10 cellular contexts compared by ENCODE assay signal in genomic region chr20:35001596-35002362, GRCh38. TPM values are rescaled to one million over a fixed set of nuclear protein-coding genes. Genes with fewer than 3 reads are reported as not detected.
DNase-seq lines count a peak whose midpoint lies in the region; ATAC-seq and TF ChIP-seq lines count a peak whose summit lies in the region.
"Had no signal": no experiment of that assay in that cellular context is flagged by ENCODE, and none has a peak within 500 bp of the region (broad histone marks: within the 10 kb centered on the region; RNA-seq: fewer than 3 reads in every experiment).

No MANE protein-coding gene starts in this region.

- CTCF ChIA-PET in IMR-90 (lab: Yijun Ruan, JAX), result interaction anchor here (0.5 to 1.2 kb wide), 2 partner anchors 128 kb away, joined by 3 to 4 read pairs; no protein-coding TSS in a partner anchor
- CTCF ChIA-PET in naive thymus-derived CD4-positive, alpha-beta T cell (lab: Charles Lee), result interaction anchor here (0.5 to 0.6 kb wide), 2 partner anchors 167 to 229 kb away, joined by 3 to 7 read pairs; no protein-coding TSS in a partner anchor

- H3K4me1 ChIP-seq in DOHH2 (ENCODE audit: control insufficient read depth, low read length), result no peaks in the 10 kb centered on the region
- no peaks in the 10 kb centered on the region for H3K4me1 ChIP-seq in IMR-90 (ENCODE audit: control insufficient read depth, insufficient read depth, low read length)
- H3K4me1 ChIP-seq in mucosa of descending colon (ENCODE audit: low read depth), result peaks cover 4% of the 10 kb centered on the region
- H3K4me1 ChIP-seq in naive thymus-derived CD4-positive, alpha-beta T cell (ENCODE audit: control insufficient read depth in 2 of 2, insufficient read depth in 2 of 2, low read length in 2 of 2), result no peaks in the 10 kb centered on the region

- H3F3A ChIP-seq in DOHH2 (ENCODE audit: control insufficient read depth, insufficient read depth), result no peaks in the 10 kb centered on the region

- peak; percentile 23; the same call in 1 of the 2 replicates for TF ChIP-seq RAD21 in IMR-90 (IDR thresholded peaks at IDR 0.05; ENCODE audit: low read length)

- in situ Hi-C loops in IMR-90 (cut with MboI; ENCODE audit: low sequenced_read_pairs), result no loop called here

- H3K4me2 ChIP-seq in DOHH2 (ENCODE audit: low read length), result no peak overlapping the region
- no peak overlapping the region for H3K4me2 ChIP-seq in IMR-90 (ENCODE audit: low read depth, low read length)

- H4K91ac ChIP-seq in IMR-90 (ENCODE audit: insufficient read depth, low read depth, low read length), result no peak overlapping the region

- dilution Hi-C loops in IMR-90 (cut with HindIII; ENCODE audit: low sequenced_read_pairs, unreplicated experiment), result no loop called here

- WGBS in IMR-90 (ENCODE audit: extremely low coverage in 2 of 2, insufficient read length in 1 of 2), 2 experiments, result 92% methylated on average over 6 of the region's 15 CpGs; no CpG with 5 or more reads in 1 of the 2 experiments

- H3K4me3 ChIP-seq in DOHH2 (ENCODE audit: low read length) (no peak overlapping the region), IMR-90 (ENCODE audit: insufficient read depth, low read depth, low read length) (no peak overlapping the region), mucosa of descending colon (no peak overlapping the region)
- no peak overlapping the region for H3K4me3 ChIP-seq in naive thymus-derived CD4-positive, alpha-beta T cell (ENCODE audit: low read length)

- H3K56ac ChIP-seq in IMR-90 (ENCODE audit: extremely low read depth, insufficient read depth, low read length), result no peak overlapping the region

- no peaks in the 10 kb centered on the region for H3K9me3 Mint-ChIP-seq in chondrocyte (ENCODE audit: low read depth)
- H3K9me3 Mint-ChIP-seq in naive thymus-derived CD4-positive, alpha-beta T cell, result peaks cover 0 to 7% (median 0%) of the 10 kb centered on the region in 11 donors
- H3K9me3 Mint-ChIP-seq: activated naive CD8-positive, alpha-beta T cell treated with anti-CD3 and anti-CD28 coated beads, Interleukin-2, amount 10 ng/mL, durations not matched to agents 7 days and 5 days had no signal

- H3K4ac ChIP-seq in IMR-90 (ENCODE audit: low read depth, low read length), result no peak overlapping the region

- no peaks in the 10 kb centered on the region for H3K27me3 Mint-ChIP-seq in chondrocyte (ENCODE audit: low read depth)
- no peaks in the 10 kb centered on the region for H3K27me3 Mint-ChIP-seq in naive thymus-derived CD4-positive, alpha-beta T cell
- H3K27me3 Mint-ChIP-seq: activated naive CD8-positive, alpha-beta T cell treated with anti-CD3 and anti-CD28 coated beads, Interleukin-2, amount 10 ng/mL, durations not matched to agents 7 days and 5 days had no signal

- intact Hi-C loops in IMR-90 (cut with micrococcal nuclease), result loop anchor here (5.0 kb wide), 1 partner anchor 129 kb away; the partner anchor contains the start of gene GGT7
- intact Hi-C loops in mucosa of descending colon (cut with DNase I, micrococcal nuclease), result no loop called here
- intact Hi-C loops in naive thymus-derived CD4-positive, alpha-beta T cell (cut with micrococcal nuclease), result loop anchor here in 1 of 2 donors (2.0 kb wide), 2 partner anchors 125 to 167 kb away; partner anchors contain the start of gene ACSS2
- intact Hi-C loops in sciatic nerve (cut with DNase I), result no loop called here

- TF ChIP-seq POLR2A in IMR-90 (IDR thresholded peaks at IDR 0.05; ENCODE audit: low read depth, low read length), result no peak

- peak overlapping the region; percentile 10 for H2AFZ ChIP-seq in IMR-90 (replicated peaks; ENCODE audit: low read length, poor library complexity)

- H3K9me3 ChIP-seq in DOHH2 (ENCODE audit: control insufficient read depth, insufficient read depth, low read length) (no peaks in the 10 kb centered on the region), IMR-90 (ENCODE audit: control insufficient read depth, insufficient read depth, low read length) (no peaks in the 10 kb centered on the region), mucosa of descending colon (no peaks in the 10 kb centered on the region)
- H3K9me3 ChIP-seq in naive thymus-derived CD4-positive, alpha-beta T cell (ENCODE audit: control insufficient read depth in 2 of 3, low read length in 3 of 3), result no peaks in the 10 kb centered on the region

- H3K79me1 ChIP-seq in IMR-90 (ENCODE audit: low read depth in 1 of 2, low read length in 2 of 2), result peaks cover 0 to 17% of the 10 kb centered on the region in 2 experiments; a peak in 2 of 4 replicates

- H3K27me3 ChIP-seq in DOHH2 (ENCODE audit: control insufficient read depth, low read length), result no peaks in the 10 kb centered on the region
- no peaks in the 10 kb centered on the region for H3K27me3 ChIP-seq in IMR-90 (ENCODE audit: control insufficient read depth, insufficient read depth, low read length)
- H3K27me3 ChIP-seq in naive thymus-derived CD4-positive, alpha-beta T cell (ENCODE audit: control insufficient read depth in 2 of 2, insufficient read depth in 2 of 2, low read length in 2 of 2), result no peaks in the 10 kb centered on the region

- no peak overlapping the region for H3K18ac ChIP-seq in IMR-90 (ENCODE audit: low read depth, low read length)

- no peak overlapping the region for H2BK20ac ChIP-seq in IMR-90 (ENCODE audit: low read depth, low read length)

- peaks cover 64% of the 10 kb centered on the region for H3K36me3 Mint-ChIP-seq in chondrocyte (ENCODE audit: low read depth)
- H3K36me3 Mint-ChIP-seq in naive thymus-derived CD4-positive, alpha-beta T cell, result peaks cover 4 to 50% (median 17%) of the 10 kb centered on the region in 5 donors

- DNase-seq in IMR-90 (no peak), chondrocyte (ENCODE audit: low spot score) (peak; percentile 92), mucosa of descending colon (peak; percentile 44 to 59 (median 48)), AML-193 (lab: John Stamatoyannopoulos, UW) (no peak), sciatic nerve (ENCODE audit: low spot score) (no peak)
- DNase-seq in naive thymus-derived CD4-positive, alpha-beta T cell, result no peak
- DNase-seq: activated naive CD8-positive, alpha-beta T cell treated with anti-CD3 and anti-CD28 coated beads, Interleukin-2, amount 10 ng/mL, durations not matched to agents 7 days and 5 days; mesendoderm had no signal

- H3K36me3 ChIP-seq in DOHH2 (ENCODE audit: control insufficient read depth, low read length), result peaks cover 61% of the 10 kb centered on the region
- peaks cover 90% of the 10 kb centered on the region for H3K36me3 ChIP-seq in IMR-90 (ENCODE audit: control insufficient read depth, insufficient read depth, low read length)
- H3K36me3 ChIP-seq in mucosa of descending colon (ENCODE audit: low read depth), result peaks cover 26% of the 10 kb centered on the region
- H3K36me3 ChIP-seq in naive thymus-derived CD4-positive, alpha-beta T cell (ENCODE audit: control insufficient read depth in 2 of 3, insufficient read depth in 3 of 3, low read length in 3 of 3), result peaks cover 12 to 95% (median 12%) of the 10 kb centered on the region in 3 experiments

- H3K23ac ChIP-seq in IMR-90 (ENCODE audit: low read depth, low read length), result no peak overlapping the region

- H4K5ac ChIP-seq in IMR-90 (ENCODE audit: low read depth, low read length), result no peak overlapping the region

- BruUV-seq in IMR-90 (replicated peaks; lab: Mats Ljungman, UMichigan), result no TSS peak

- no peaks in the 10 kb centered on the region for H3K9me1 ChIP-seq in IMR-90 (ENCODE audit: insufficient read depth, low read length)

- no peak overlapping the region for H2BK5ac ChIP-seq in IMR-90 (ENCODE audit: low read depth, low read length, poor library complexity, severe bottlenecking)

- POLR2A ChIA-PET in IMR-90 (lab: Charles Lee; ENCODE audit: unreplicated experiment), result no interaction called here
- POLR2A ChIA-PET in naive thymus-derived CD4-positive, alpha-beta T cell (lab: Charles Lee), result no interaction called here

- H2BK15ac ChIP-seq in IMR-90 (ENCODE audit: low read depth, low read length), result no peak overlapping the region

- TF ChIP-seq CTCF in DOHH2 (IDR thresholded peaks at IDR 0.05; ENCODE audit: low read depth, low read length, poor library complexity, severe bottlenecking) (peak; percentile 44), IMR-90 (conservative IDR thresholded peaks at IDR 0.05; ENCODE audit: low read depth, low read length) (peak; percentile 38), chondrocyte (IDR thresholded peaks at IDR 0.05) (peak; percentile 65), mucosa of descending colon (IDR thresholded peaks at IDR 0.05) (no peak)

- H4K20me1 ChIP-seq in DOHH2 (ENCODE audit: control insufficient read depth, insufficient read depth, low read depth, low read length) (no peaks in the 10 kb centered on the region), IMR-90 (ENCODE audit: insufficient read depth, low read length) (peaks cover 30% of the 10 kb centered on the region)

- no peak overlapping the region for H2AK5ac ChIP-seq in IMR-90 (ENCODE audit: low read depth, low read length)

- H3K9me2 ChIP-seq in DOHH2 (replicated peaks; ENCODE audit: control insufficient read depth, low read length), result no peaks in the 10 kb centered on the region

- H3K27ac Mint-ChIP-seq in chondrocyte (ENCODE audit: unreplicated experiment), result no peak overlapping the region
- peak overlapping the region in 1 of 9 donors; percentile 69 for H3K27ac Mint-ChIP-seq in naive thymus-derived CD4-positive, alpha-beta T cell
- H3K27ac Mint-ChIP-seq: activated naive CD8-positive, alpha-beta T cell treated with anti-CD3 and anti-CD28 coated beads, Interleukin-2, amount 10 ng/mL, durations not matched to agents 7 days and 5 days had no signal

- no peak overlapping the region for H3K27ac ChIP-seq in DOHH2 (ENCODE audit: low read depth, low read length)
- H3K27ac ChIP-seq in IMR-90 (ENCODE audit: insufficient read depth, low read length), result no peak overlapping the region
- no peak overlapping the region for H3K27ac ChIP-seq in naive thymus-derived CD4-positive, alpha-beta T cell (ENCODE audit: low read depth, low read length)

- no peaks in the 10 kb centered on the region for H3K79me2 ChIP-seq in DOHH2 (ENCODE audit: control insufficient read depth, low read length)

- H3K4me3 Mint-ChIP-seq in chondrocyte (ENCODE audit: unreplicated experiment), result no peak overlapping the region
- no peak overlapping the region for H3K4me3 Mint-ChIP-seq in naive thymus-derived CD4-positive, alpha-beta T cell
- H3K4me3 Mint-ChIP-seq: activated naive CD8-positive, alpha-beta T cell treated with anti-CD3 and anti-CD28 coated beads, Interleukin-2, amount 10 ng/mL, durations not matched to agents 7 days and 5 days had no signal

- H3K9ac ChIP-seq in IMR-90 (ENCODE audit: low read depth, low read length), result no peak overlapping the region

- no peak overlapping the region for H2BK120ac ChIP-seq in IMR-90 (ENCODE audit: low read depth, low read length)

- no peak overlapping the region for H4K8ac ChIP-seq in IMR-90 (ENCODE audit: low read depth in 2 of 2, low read length in 2 of 2)

- ATAC-seq in IMR-90 (ENCODE audit: low read depth) (peak; percentile 24; the same call in 1 of the 2 replicates), mucosa of descending colon (no peak), HG03135 (IDR thresholded peaks at IDR 0.05; ENCODE audit: unreplicated experiment) (no peak), sciatic nerve (no peak)
- ATAC-seq in naive thymus-derived CD4-positive, alpha-beta T cell, result no peak

- H3K14ac ChIP-seq in IMR-90 (replicated peaks; ENCODE audit: low read depth, low read length), result no peak overlapping the region

- no peaks in the 10 kb centered on the region for H3K4me1 Mint-ChIP-seq in chondrocyte (ENCODE audit: low read depth)
- H3K4me1 Mint-ChIP-seq in naive thymus-derived CD4-positive, alpha-beta T cell, result peaks cover 0 to 5% (median 0%) of the 10 kb centered on the region in 7 donors

- H2AK9ac ChIP-seq in IMR-90 (replicated peaks; ENCODE audit: low read depth, low read length, poor library complexity), result no peak overlapping the region

RNA-seq across cellular contexts. Expression of gene MYH7B, which starts 46.1 kb away (rescaled TPM):
- total RNA-seq in IMR-90 (2012; rRNA removed) (not detected in 2 replicates), chondrocyte (0.30 to 0.64 TPM in 2 of 3 replicates, not detected in the other), mucosa of descending colon (1 to 10 TPM in 1 of 3 donors, under 1 TPM in 2; 0.76 to 1.9 (median 0.99) TPM), sciatic nerve (5.6 TPM)
- 0.09 and 0.10 TPM in 2 replicates for polyA plus RNA-seq in IMR-90 (2012; rRNA removed)
- 0.02 and 0.18 TPM in 2 replicates for polyA plus RNA-seq in IMR-90 (2012; cell fraction: cytosol; rRNA removed)
- polyA plus RNA-seq in IMR-90 (2012; cell fraction: nucleus; rRNA removed; ENCODE audit: low replicate concordance), result 0.53 and 1.1 TPM in 2 replicates
- total RNA-seq in naive thymus-derived CD4-positive, alpha-beta T cell, result 1 to 10 TPM in 1 of 5 experiments, under 1 TPM in 4; 0.15 to 1.0 (median 0.44) TPM
- under 1 TPM in 1 of 2 donors, not detected in 1; 0.52 TPM for polyA plus RNA-seq in naive thymus-derived CD4-positive, alpha-beta T cell

RNA-seq across cellular contexts. Expression of gene GSS, which starts 46.2 kb away (rescaled TPM):
- total RNA-seq in IMR-90 (2012; rRNA removed), result 70.5 and 90.0 TPM in 2 replicates
- polyA plus RNA-seq in IMR-90 (2012; rRNA removed), result 70.3 and 73.7 TPM in 2 replicates
- 64.9 and 72.0 TPM in 2 replicates for polyA plus RNA-seq in IMR-90 (2012; cell fraction: cytosol; rRNA removed)
- 217 and 248 TPM in 2 replicates for polyA plus RNA-seq in IMR-90 (2012; cell fraction: nucleus; rRNA removed; ENCODE audit: low replicate concordance)
- total RNA-seq in chondrocyte, result 39.5 to 57.7 TPM (median 57.3 TPM) in 3 replicates
- 10 to 100 TPM; 45.2 to 97.3 (median 91.8) TPM for total RNA-seq in mucosa of descending colon
- total RNA-seq in naive thymus-derived CD4-positive, alpha-beta T cell, result 10 to 100 TPM; 25.9 to 54.4 (median 45.8) TPM
- 10 to 100 TPM; 31.6 to 35.5 TPM for polyA plus RNA-seq in naive thymus-derived CD4-positive, alpha-beta T cell
- 17.5 TPM for total RNA-seq in sciatic nerve

Comparison
In these comparisons a context has a peak if more than half of its experiments do, and no peak if none do; other contexts are left out.
1. DNase-seq: peak in chondrocyte (single experiment) and mucosa of descending colon (3 of 3); none in IMR-90 (single experiment), naive thymus-derived CD4-positive, alpha-beta T cell (0 of 9), AML-193 (0 of 2) and sciatic nerve (single experiment).